ENCODE assay signal across 9 cellular contexts in the genomic region with DNA sequence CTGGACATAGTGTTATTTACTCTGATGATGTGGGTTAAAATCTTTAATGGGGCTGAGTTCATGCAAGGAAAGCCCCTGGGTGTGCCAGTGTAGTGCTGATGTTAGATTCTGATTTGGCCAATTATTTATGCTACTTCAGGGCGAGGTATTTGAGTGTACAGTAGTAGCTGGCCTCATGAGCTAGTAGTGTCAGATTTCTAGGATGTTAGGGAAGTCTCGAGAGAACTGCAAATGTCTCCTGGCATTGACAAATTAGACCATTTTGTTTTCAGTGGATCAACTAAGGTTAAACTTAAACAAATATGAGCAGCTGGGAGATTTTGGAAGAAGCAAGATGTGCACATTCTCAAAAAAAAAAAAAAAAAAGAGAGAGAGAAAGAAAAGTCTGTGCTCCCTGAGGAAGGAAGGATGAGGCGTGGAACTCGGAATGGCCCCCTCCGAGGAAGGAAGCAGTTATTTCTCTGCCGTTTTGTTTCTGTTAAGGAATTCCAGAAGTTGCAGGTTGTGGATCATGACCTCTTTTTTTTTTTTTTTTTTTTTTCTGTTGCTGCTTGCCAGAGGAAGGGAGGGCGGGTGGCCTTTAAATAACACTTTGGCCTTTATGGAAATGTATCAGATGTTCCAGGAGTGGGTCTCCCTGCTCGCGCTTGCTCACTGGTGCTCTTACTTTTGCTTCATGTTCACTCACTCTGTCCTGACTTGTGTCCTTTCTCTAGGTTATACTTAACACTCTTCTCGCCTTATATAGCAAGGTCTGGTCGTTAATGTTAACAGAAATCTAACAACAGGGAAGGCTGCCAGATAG.
DNase-seq lines count a peak whose midpoint lies in the region; ATAC-seq and TF ChIP-seq lines count a peak whose summit lies in the region.
"Had no signal": no experiment of that assay in that cellular context is flagged by ENCODE, and none has a peak within 500 bp of the region (broad histone marks: within the 10 kb centered on the region; RNA-seq: fewer than 3 reads in every experiment).

No MANE protein-coding gene starts in this region.

- H3K27me3 Mint-ChIP-seq in endodermal cell (ENCODE audit: insufficient read depth), result no peaks in the 10 kb centered on the region

- WGBS in endodermal cell (ENCODE audit: insufficient coverage in 1 of 2, insufficient read length in 1 of 2), 2 experiments, result 85 to 92% methylated on average over 4 to 11 of the region's 11 CpGs
- 59 to 89% methylated on average over 5 to 6 of the region's 11 CpGs for WGBS in mesodermal cell (ENCODE audit: insufficient coverage in 2 of 2), 2 experiments

- peaks cover 13% of the 10 kb centered on the region for H3K4me1 ChIP-seq in endodermal cell (ENCODE audit: control insufficient read depth, insufficient read depth, low read length)
- H3K4me1 ChIP-seq in mesodermal cell (ENCODE audit: control insufficient read depth, insufficient read depth, low read length, poor library complexity, severe bottlenecking), result peaks cover 51% of the 10 kb centered on the region
- peaks cover 0 to 58% (median 43%) of the 10 kb centered on the region in 4 donors for H3K4me1 ChIP-seq in tibial artery

- peaks cover 27% of the 10 kb centered on the region for H3K36me3 ChIP-seq in endodermal cell (ENCODE audit: control insufficient read depth, insufficient read depth, low read length)
- H3K36me3 ChIP-seq in mesodermal cell (ENCODE audit: control insufficient read depth, insufficient read depth, low read length), result peaks cover 27% of the 10 kb centered on the region
- no peaks in the 10 kb centered on the region for H3K36me3 ChIP-seq in tibial artery

- no peak overlapping the region for H3K4me3 Mint-ChIP-seq in endodermal cell

- H3K27me3 ChIP-seq in endodermal cell (ENCODE audit: control insufficient read depth, insufficient read depth, low read length, poor library complexity, severe bottlenecking) (no peaks in the 10 kb centered on the region), tibial artery (no peaks in the 10 kb centered on the region)

- no peak overlapping the region for H3K9ac ChIP-seq in endodermal cell (ENCODE audit: extremely low read depth, low read length, poor library complexity, severe bottlenecking)

- H3K36me3 Mint-ChIP-seq in endodermal cell (ENCODE audit: low read depth), result peaks cover 10% of the 10 kb centered on the region

- DNase-seq in NCI-H2171 treated with DMSO at 0.1 percent for 48 hours (lab: John Stamatoyannopoulos, UW) (peak; percentile 79), endodermal cell (peak; percentile 29), tibial artery (peak in 1 of 2 donors; percentile 55), left colon (no peak), activated gamma-delta T cell (lab: John Stamatoyannopoulos, UW) (no peak)
- DNase-seq: effector CD4-positive, alpha-beta T cell; stimulated activated CD4-positive, alpha-beta T cell treated with anti-CD3 and anti-CD28 coated beads, Interleukin-12 subunit alpha, Interleukin-12 subunit beta, amount 100 ng/mL, for 4 hours had no signal

- ATAC-seq in left colon, result no peak
- no peak for ATAC-seq in HG02623 (IDR thresholded peaks at IDR 0.05; ENCODE audit: unreplicated experiment)

- H3K27ac ChIP-seq in endodermal cell (ENCODE audit: low read depth, low read length) (peak overlapping the region; percentile 27), mesodermal cell (ENCODE audit: low read depth, low read length, severe bottlenecking) (peak overlapping the region; percentile 67), tibial artery (peak overlapping the region; percentile 92 to 96)

- TF ChIP-seq CTCF in endodermal cell (conservative IDR thresholded peaks at IDR 0.05) (no peak), tibial artery (IDR thresholded peaks at IDR 0.05) (no peak)

- no peaks in the 10 kb centered on the region for H3K9me3 Mint-ChIP-seq in endodermal cell

- H3K4me3 ChIP-seq in endodermal cell (ENCODE audit: low read length) (no peak overlapping the region), mesodermal cell (ENCODE audit: extremely low read depth, insufficient read depth, low read length, poor library complexity, severe bottlenecking) (no peak overlapping the region), tibial artery (peak overlapping the region; percentile 61 to 68)

- H3K9me3 ChIP-seq in endodermal cell (ENCODE audit: control insufficient read depth, low read length) (no peaks in the 10 kb centered on the region), mesodermal cell (ENCODE audit: control insufficient read depth, low read length) (no peaks in the 10 kb centered on the region), tibial artery (no peaks in the 10 kb centered on the region)

- intact Hi-C loops in tibial artery (cut with DNase I; ENCODE audit: low total_unique reads), result loop anchor here (10.0 kb wide), 1 partner anchor 238 kb away; the partner anchor contains the start of gene ZNF76
- intact Hi-C loops in left colon (cut with DNase I, micrococcal nuclease), result no loop called here

- H3K4me1 Mint-ChIP-seq in endodermal cell, result peaks cover 30% of the 10 kb centered on the region

- H3K27ac Mint-ChIP-seq in endodermal cell, result peak overlapping the region; percentile 8

Comparison
In these comparisons a context has a peak if more than half of its experiments do, and no peak if none do; other contexts are left out.
1. DNase-seq: peak in NCI-H2171 treated with DMSO at 0.1 percent for 48 hours (single experiment) and endodermal cell (single experiment); none in left colon (0 of 2) and activated gamma-delta T cell (single experiment).
2. H3K27ac ChIP-seq: peak in every context shown above with its lines; median percentile 94 in tibial artery; 67 in mesodermal cell; 27 in endodermal cell.
3. H3K4me3 ChIP-seq: peak in tibial artery (2 of 2); none in endodermal cell (single experiment) and mesodermal cell (single experiment).